In genomic region chr5:172958268-172959046, GRCh38 we compare ENCODE assay signal across 8 cellular contexts. TPM values are rescaled to one million over a fixed set of nuclear protein-coding genes. Genes with fewer than 3 reads are reported as not detected.
A peak's percentile ranks its signal among the peaks of the same experiment; 100 is the strongest.
DNase-seq lines count a peak whose midpoint lies in the region; ATAC-seq, FAIRE-seq and TF ChIP-seq lines count a peak whose summit lies in the region.

No MANE protein-coding gene starts in this region.

- H3K4me1 ChIP-seq in adrenal gland (replicated peaks in 1 of 2) (peaks cover 6 to 14% of the 10 kb centered on the region in 2 donors), right atrium auricular region (peaks cover 0 to 15% of the 10 kb centered on the region in 2 donors), rectal smooth muscle tissue (ENCODE audit: control insufficient read depth, insufficient read depth, low read length) (peaks cover 7% of the 10 kb centered on the region)

- FAIRE-seq in urothelium cell line (lab: Jason Lieb, UNC) = no peak

- no peaks in the 10 kb centered on the region for H3K9me3 ChIP-seq in adrenal gland (replicated peaks in 1 of 3)
- no peaks in the 10 kb centered on the region for H3K9me3 ChIP-seq in right atrium auricular region

- H3K27ac ChIP-seq in adrenal gland = peak overlapping the region in 4 of 5 donors; percentile 64 to 92 (median 84)
- H3K27ac ChIP-seq in right atrium auricular region = peak overlapping the region; percentile 81 to 85
- H3K27ac ChIP-seq in rectal smooth muscle tissue (ENCODE audit: low read depth, low read length) = peak overlapping the region; percentile 90

- H3K4me3 ChIP-seq in adrenal gland (peak overlapping the region in 3 of 4 donors; percentile 66 to 79 (median 70)), right atrium auricular region (peak overlapping the region; percentile 87 to 95), rectal smooth muscle tissue (ENCODE audit: low read length) (peak overlapping the region; percentile 100)

- DNase-seq in CD1c-positive myeloid dendritic cell (ENCODE audit: extremely low spot score) (peak; percentile 75), HuH-7.5 (ENCODE audit: low spot score) (peak; percentile 68), T-helper 1 cell (peak; percentile 39 to 65 (median 56)), adrenal gland (peak; percentile 60 to 80 (median 77)), right atrium auricular region (ENCODE audit: low spot score) (peak; percentile 67), urothelium cell line (ENCODE audit: low spot score) (peak; percentile 50)

- no peak overlapping the region for H3K9ac ChIP-seq in rectal smooth muscle tissue (ENCODE audit: low read length)

- peak in 1 of 2 donors; percentile 9 for TF ChIP-seq POLR2A in adrenal gland (IDR thresholded peaks at IDR 0.05)

- TF ChIP-seq CTCF in adrenal gland (IDR thresholded peaks at IDR 0.05) = no peak
- no peak for TF ChIP-seq CTCF in right atrium auricular region (IDR thresholded peaks at IDR 0.05)

- ATAC-seq in GM21381 (IDR thresholded peaks at IDR 0.05; ENCODE audit: unreplicated experiment) = peak; percentile 58

- WGBS in adrenal gland, 4 donors = 2 to 4% (median 3%) methylated on average over 32 to 55 of the region's 55 CpGs

- H3K36me3 ChIP-seq in adrenal gland (replicated peaks in 1 of 2) (no peaks in the 10 kb centered on the region), right atrium auricular region (no peaks in the 10 kb centered on the region), rectal smooth muscle tissue (ENCODE audit: control insufficient read depth, insufficient read depth, low read length) (peaks cover 4% of the 10 kb centered on the region)

- intact Hi-C loops in adrenal gland (cut with DNase I) = no loop called here

- H3K27me3 ChIP-seq in adrenal gland = no peaks in the 10 kb centered on the region
- no peaks in the 10 kb centered on the region for H3K27me3 ChIP-seq in right atrium auricular region
- no peaks in the 10 kb centered on the region for H3K27me3 ChIP-seq in rectal smooth muscle tissue (ENCODE audit: control insufficient read depth, insufficient read depth, low read length)

RNA-seq across cellular contexts. Expression of gene RPL26L1, which starts 0.8 kb away (rescaled TPM):
- total RNA-seq in adrenal gland = 10 to 100 TPM; 11.9 to 58.8 (median 41.6) TPM
- polyA plus RNA-seq in adrenal gland = 10 to 100 TPM; 28.5 to 94.8 (median 54.4) TPM
- total RNA-seq in right atrium auricular region = 10 to 100 TPM; 21.1 to 30.1 TPM

RNA-seq across cellular contexts. Expression of gene ATP6V0E1, which starts 25.1 kb away (rescaled TPM):
- total RNA-seq in adrenal gland (100 to 1,000 TPM; 159 to 338 (median 253) TPM), right atrium auricular region (100 to 1,000 TPM; 156 to 193 TPM)
- 100 to 1,000 TPM; 139 to 413 (median 201) TPM for polyA plus RNA-seq in adrenal gland

Comparison
In these comparisons a context has a peak if more than half of its experiments do, and no peak if none do; other contexts are left out.
1. Peak in every context shown above with its lines: DNase-seq, ATAC-seq, H3K4me3 ChIP-seq and H3K27ac ChIP-seq.